In the genomic region with DNA sequence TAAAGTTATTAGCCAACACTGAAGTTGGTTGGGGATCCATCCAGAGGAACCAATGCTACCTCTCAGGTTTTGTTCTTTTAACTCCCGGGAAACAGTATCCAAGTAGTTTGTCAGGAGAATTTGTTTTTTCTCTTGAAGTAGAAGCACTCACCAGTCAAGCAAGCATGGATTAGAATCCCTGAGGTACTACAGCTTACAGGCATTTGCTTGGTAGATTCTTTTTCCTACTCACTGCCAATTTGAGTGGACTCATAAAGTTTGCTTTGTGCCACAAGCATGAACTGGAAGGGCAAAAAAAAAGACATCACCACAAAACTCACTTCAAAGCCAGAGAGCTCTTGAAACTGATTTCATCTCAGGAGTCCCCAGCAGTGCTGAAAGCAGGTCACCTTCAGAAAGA, we compare ENCODE assay signal across 27 cellular contexts.
"Had no signal": no experiment of that assay in that cellular context is flagged by ENCODE, and none has a peak within 500 bp of the region (broad histone marks: within the 10 kb centered on the region; RNA-seq: fewer than 3 reads in every experiment).

No MANE protein-coding gene starts in this region.

- H3K4me3 ChIP-seq: esophagus squamous epithelium, lower lobe of right lung, ovary, psoas muscle, sigmoid colon, stomach, tibial artery had no signal

- H3K36me3 ChIP-seq: esophagus squamous epithelium, lower lobe of right lung, ovary, sigmoid colon, tibial artery had no signal

- H3K4me1 ChIP-seq: esophagus squamous epithelium, lower lobe of right lung, psoas muscle, sigmoid colon, stomach, tibial artery had no signal

- DNase-seq: cortex of kidney; effector memory CD8-positive, alpha-beta T cell; erythroblast; esophagus squamous epithelium; foreskin melanocyte; glutamatergic neuron; hypothalamus; immature natural killer cell; islet precursor cell; kidney glomerular epithelial cell; left colon; left ventricle myocardium superior; lower lobe of right lung; naive thymus-derived CD8-positive, alpha-beta T cell; nephron progenitor cell; occipital lobe; ovary; posterior cingulate gyrus; psoas muscle; right cardiac atrium; sigmoid colon; stimulated activated CD4-positive, alpha-beta T cell treated with anti-CD3 and anti-CD28 coated beads, Interleukin-2, amount 100 ng/mL, for 24 hours; stimulated activated CD4-positive, alpha-beta T cell treated with anti-CD3 and anti-CD28 coated beads, Interleukin-4, amount 100 ng/mL, for 24 hours; stimulated activated naive CD4-positive, alpha-beta T cell treated with Interleukin-2 at 50 U/mL for 16 hours; stomach; tibial artery had no signal

- H3K9me3 ChIP-seq: esophagus squamous epithelium, lower lobe of right lung, ovary, psoas muscle, sigmoid colon, stomach had no signal

- H3K27me3 ChIP-seq: esophagus squamous epithelium, ovary, sigmoid colon, stomach, tibial artery had no signal

- ATAC-seq: effector memory CD8-positive, alpha-beta T cell; left colon; left ventricle myocardium superior; naive thymus-derived CD8-positive, alpha-beta T cell; psoas muscle; right cardiac atrium; stimulated activated effector memory CD8-positive, alpha-beta T cell treated with anti-CD3 and anti-CD28 coated beads, Interleukin-12 subunit alpha, Interleukin-12 subunit beta, amount 100 ng/mL, for 72 hours had no signal

- H3K27ac ChIP-seq: esophagus squamous epithelium, lower lobe of right lung, ovary, psoas muscle, sigmoid colon, stomach, tibial artery had no signal
